ENCODE assay signal across 31 cellular contexts in the genomic region with DNA sequence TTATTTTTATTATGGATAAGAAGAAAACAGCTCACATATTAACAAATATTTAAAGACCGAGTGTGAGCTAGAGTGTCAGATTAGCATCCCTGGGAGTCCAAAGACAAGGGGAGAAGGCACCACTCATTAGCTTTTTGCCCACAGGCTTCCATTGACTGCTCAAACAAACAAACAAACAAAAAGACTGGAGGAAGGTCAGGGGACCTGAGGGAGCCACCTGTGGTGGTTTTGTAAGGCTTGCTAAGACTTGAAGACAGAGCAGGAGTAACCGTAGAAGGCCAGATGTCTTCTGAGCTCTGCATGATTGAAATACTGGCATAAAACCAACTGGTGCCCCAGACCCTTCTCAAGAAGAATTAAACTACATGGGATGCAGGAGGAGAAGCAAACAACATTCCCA.
"Had no signal": no experiment of that assay in that cellular context is flagged by ENCODE, and none has a peak within 500 bp of the region (broad histone marks: within the 10 kb centered on the region; RNA-seq: fewer than 3 reads in every experiment).

No MANE protein-coding gene starts in this region.

- H3K27me3 ChIP-seq: adrenal gland, body of pancreas, esophagus squamous epithelium, gastroesophageal sphincter, heart right ventricle had no signal

- DNase-seq: activated CD4-positive, alpha-beta memory T cell treated with anti-CD3 and anti-CD28 coated beads for 36 hours; activated CD4-positive, alpha-beta T cell treated with anti-CD3 and anti-CD28 coated beads for 36 hours; activated CD4-positive, alpha-beta T cell treated with anti-CD3 and anti-CD28 coated beads, Interleukin-2, amount 10 ng/mL, durations not matched to agents 24 days and 14 days; activated CD4-positive, CD25-positive, alpha-beta regulatory T cell; activated CD4-positive, CD25-positive, alpha-beta regulatory T cell treated with anti-CD3 and anti-CD28 coated beads, Interleukin-2, amount 50 U/mL, for 72 hours; activated CD8-positive, alpha-beta memory T cell treated with anti-CD3 and anti-CD28 coated beads, Interleukin-2, amount 10 ng/mL, durations not matched to agents 7 days and 5 days; activated CD8-positive, alpha-beta memory T cell treated with anti-CD3 and anti-CD28 coated beads, Interleukin-2, amount 50 U/mL, for 4 hours; activated CD8-positive, alpha-beta T cell treated with anti-CD3 and anti-CD28 coated beads, Interleukin-2, amount 10 ng/mL, durations not matched to agents 7 days and 5 days; activated effector memory CD4-positive, alpha-beta T cell treated with anti-CD3 and anti-CD28 coated beads, Interleukin-2, amount 50 U/mL, for 16 hours; activated naive CD4-positive, alpha-beta T cell treated with anti-CD3 and anti-CD28 coated beads for 36 hours; activated naive CD8-positive, alpha-beta T cell treated with anti-CD3 and anti-CD28 coated beads for 36 hours; activated naive CD8-positive, alpha-beta T cell treated with anti-CD3 and anti-CD28 coated beads, Interleukin-2, amount 50 U/mL, for 24 hours; activated T-cell treated with anti-CD3 and anti-CD28 coated beads, Interleukin-2, amount 50 U/mL, for 1 hour; activated T-cell treated with anti-CD3 and anti-CD28 coated beads, Interleukin-2, amount 50 U/mL, for 48 hours; adrenal gland; amygdala; aorta; body of pancreas; caudate nucleus; cortex of kidney; dermis blood vessel endothelial cell; effector CD4-positive, alpha-beta T cell; effector memory CD8-positive, alpha-beta T cell; erythroblast; esophagus squamous epithelium; foreskin melanocyte; heart right ventricle; T-helper 17 cell; T1000; WERI-Rb-1 had no signal

- H3K27ac ChIP-seq: adrenal gland, body of pancreas, esophagus squamous epithelium, gastroesophageal sphincter, heart right ventricle, WERI-Rb-1 had no signal

- H3K4me1 ChIP-seq: adrenal gland, body of pancreas, esophagus squamous epithelium, gastroesophageal sphincter, heart right ventricle had no signal

- H3K36me3 ChIP-seq: adrenal gland, esophagus squamous epithelium, gastroesophageal sphincter, heart right ventricle, WERI-Rb-1 had no signal

- ATAC-seq: activated CD4-positive, alpha-beta T cell treated with anti-CD3 and anti-CD28 coated beads for 36 hours; activated CD8-positive, alpha-beta memory T cell treated with anti-CD3 and anti-CD28 coated beads, Interleukin-2, amount 10 ng/mL, durations not matched to agents 7 days and 5 days; activated CD8-positive, alpha-beta T cell treated with anti-CD3 and anti-CD28 coated beads, Interleukin-2, amount 10 ng/mL, durations not matched to agents 7 days and 5 days; activated naive CD8-positive, alpha-beta T cell treated with anti-CD3 and anti-CD28 coated beads, Interleukin-2, amount 50 U/mL, for 24 hours; body of pancreas; effector memory CD8-positive, alpha-beta T cell; gastroesophageal sphincter; heart right ventricle; T-helper 17 cell had no signal

- H3K4me3 ChIP-seq: adrenal gland, body of pancreas, esophagus squamous epithelium, gastroesophageal sphincter, heart right ventricle had no signal

- H3K9me3 ChIP-seq: adrenal gland, body of pancreas had no signal
